8 cellular contexts compared by ENCODE assay signal in genomic region chr9:124011460-124012301, GRCh38. TPM values are rescaled to one million over a fixed set of nuclear protein-coding genes. Genes with fewer than 3 reads are reported as not detected.
DNase-seq lines count a peak whose midpoint lies in the region; ATAC-seq, FAIRE-seq and TF ChIP-seq lines count a peak whose summit lies in the region.

Gene LHX2 (plus strand): TSS chr9:124011768. CDS start chr9:124012349, 581 bp downstream.

- H3K36me3 ChIP-seq in RWPE2 (ENCODE audit: low read depth) (no peaks in the 10 kb centered on the region), endothelial cell of umbilical vein (ENCODE audit: control insufficient read depth in 2 of 2, extremely low read depth in 1 of 2, insufficient read depth in 2 of 2, low read length in 2 of 2) (no peaks in the 10 kb centered on the region), muscle layer of duodenum (ENCODE audit: control insufficient read depth in 1 of 2, insufficient read depth in 2 of 2, low read length in 2 of 2) (no peaks in the 10 kb centered on the region)

- peaks cover 83% of the 10 kb centered on the region for H3K27me3 Mint-ChIP-seq in activated CD8-positive, alpha-beta memory T cell treated with anti-CD3 and anti-CD28 coated beads, Interleukin-2, amount 10 ng/mL, durations not matched to agents 7 days and 5 days
- peaks cover 88% of the 10 kb centered on the region for H3K27me3 Mint-ChIP-seq in type B pancreatic cell

- H3K27me3 ChIP-seq in RWPE2 (ENCODE audit: insufficient read depth, poor library complexity, severe bottlenecking) (peaks cover 97% of the 10 kb centered on the region), endothelial cell of umbilical vein (ENCODE audit: control insufficient read depth in 2 of 2, insufficient read depth in 2 of 2, low read length in 2 of 2) (peaks cover 91 to 97% of the 10 kb centered on the region in 2 experiments), muscle layer of duodenum (ENCODE audit: low read depth, low read length) (peaks cover 87% of the 10 kb centered on the region)

- no peaks in the 10 kb centered on the region for H3K9me3 Mint-ChIP-seq in activated CD8-positive, alpha-beta memory T cell treated with anti-CD3 and anti-CD28 coated beads, Interleukin-2, amount 10 ng/mL, durations not matched to agents 7 days and 5 days (ENCODE audit: low read depth)
- H3K9me3 Mint-ChIP-seq in type B pancreatic cell: no peaks in the 10 kb centered on the region

- dilution Hi-C loops in endothelial cell of umbilical vein (cut with MboI; ENCODE audit: extremely low pct_ligation_motif_present, low sequenced_read_pairs): no loop called here

- H3K9me3 ChIP-seq in RWPE2 (ENCODE audit: severe bottlenecking): no peaks in the 10 kb centered on the region
- no peaks in the 10 kb centered on the region for H3K9me3 ChIP-seq in endothelial cell of umbilical vein (replicated peaks; ENCODE audit: control insufficient read depth, insufficient read depth, low read length)
- no peaks in the 10 kb centered on the region for H3K9me3 ChIP-seq in muscle layer of duodenum (ENCODE audit: control insufficient read depth in 1 of 2, low read length in 2 of 2)

- H3K4me3 ChIP-seq in RWPE2 (ENCODE audit: severe bottlenecking): peak within 1 kb of the TSS; percentile 28
- peak within 1 kb of the TSS in 1 of 3 experiments; percentile 8 for H3K4me3 ChIP-seq in endothelial cell of umbilical vein (replicated peaks in 1 of 3; ENCODE audit: insufficient read depth in 1 of 3, low read depth in 1 of 3, low read length in 3 of 3)
- peak within 1 kb of the TSS; percentile 26 to 57 for H3K4me3 ChIP-seq in muscle layer of duodenum (ENCODE audit: low read depth in 1 of 2, low read length in 2 of 2)

- no peak for DNase-seq in activated CD8-positive, alpha-beta memory T cell treated with anti-CD3 and anti-CD28 coated beads, Interleukin-2, amount 10 ng/mL, durations not matched to agents 7 days and 5 days
- no peak for DNase-seq in activated CD8-positive, alpha-beta memory T cell treated with anti-CD3 and anti-CD28 coated beads for 24 hours
- peak; percentile 86 for DNase-seq in LHCN-M2 (ENCODE audit: low read depth)
- DNase-seq in RWPE2 (ENCODE audit: low spot score): no peak
- peak; percentile 46 for DNase-seq in endothelial cell of umbilical vein (ENCODE audit: low read depth, low spot score)
- DNase-seq in type B pancreatic cell (ENCODE audit: extremely low spot score, unreplicated experiment): peak; percentile 86
- DNase-seq in SKM-1 treated with dmso at 0.1 percent for 144 hours (lab: John Stamatoyannopoulos, UW; ENCODE audit: unreplicated experiment): no peak

- no peak for ATAC-seq in activated CD8-positive, alpha-beta memory T cell treated with anti-CD3 and anti-CD28 coated beads, Interleukin-2, amount 10 ng/mL, durations not matched to agents 7 days and 5 days
- ATAC-seq in RWPE2 (ENCODE audit: low read depth): peak; percentile 82

- H4K20me1 ChIP-seq in endothelial cell of umbilical vein (replicated peaks; ENCODE audit: control insufficient read depth, extremely low read depth, insufficient read depth, low read length): no peaks in the 10 kb centered on the region

- peak within 1 kb of the TSS; percentile 59 for H3K27ac Mint-ChIP-seq in activated CD8-positive, alpha-beta memory T cell treated with anti-CD3 and anti-CD28 coated beads, Interleukin-2, amount 10 ng/mL, durations not matched to agents 7 days and 5 days
- H3K27ac Mint-ChIP-seq in type B pancreatic cell: no peak within 1 kb of the TSS

- no peak within 1 kb of the TSS for H3K4me3 Mint-ChIP-seq in activated CD8-positive, alpha-beta memory T cell treated with anti-CD3 and anti-CD28 coated beads, Interleukin-2, amount 10 ng/mL, durations not matched to agents 7 days and 5 days
- H3K4me3 Mint-ChIP-seq in type B pancreatic cell: peak within 1 kb of the TSS; percentile 72

- no peaks in the 10 kb centered on the region for H3K9me1 ChIP-seq in endothelial cell of umbilical vein (replicated peaks; ENCODE audit: control insufficient read depth, extremely low read depth, insufficient read depth, low read length)

- BruUV-seq in endothelial cell of umbilical vein (replicated peaks; lab: Mats Ljungman, UMichigan): no TSS peak

- peaks cover 15% of the 10 kb centered on the region for H3K4me1 Mint-ChIP-seq in activated CD8-positive, alpha-beta memory T cell treated with anti-CD3 and anti-CD28 coated beads, Interleukin-2, amount 10 ng/mL, durations not matched to agents 7 days and 5 days
- H3K4me1 Mint-ChIP-seq in type B pancreatic cell (ENCODE audit: unreplicated experiment): peaks cover 21% of the 10 kb centered on the region

- H3K27ac ChIP-seq in RWPE2 (ENCODE audit: poor library complexity, severe bottlenecking) (no peak within 1 kb of the TSS), endothelial cell of umbilical vein (ENCODE audit: insufficient read depth, low read depth, low read length) (no peak within 1 kb of the TSS), muscle layer of duodenum (ENCODE audit: low read length) (no peak within 1 kb of the TSS)

- H3K4me1 ChIP-seq in RWPE2 (ENCODE audit: insufficient read depth, poor library complexity, severe bottlenecking) (no peaks in the 10 kb centered on the region), endothelial cell of umbilical vein (ENCODE audit: control insufficient read depth, extremely low read depth, insufficient read depth, low read length) (peaks cover 3% of the 10 kb centered on the region), muscle layer of duodenum (ENCODE audit: control insufficient read depth in 1 of 2, insufficient read depth in 2 of 2, low read length in 2 of 2) (peaks cover 0 to 63% of the 10 kb centered on the region in 2 donors)

- H2AFZ ChIP-seq in endothelial cell of umbilical vein (ENCODE audit: low read depth, low read length): no peak within 1 kb of the TSS

- no peaks in the 10 kb centered on the region for H3K79me2 ChIP-seq in endothelial cell of umbilical vein (ENCODE audit: control insufficient read depth, insufficient read depth, low read length)

- no peak within 1 kb of the TSS for H3K4me2 ChIP-seq in endothelial cell of umbilical vein (ENCODE audit: insufficient read depth, low read length)

- TF ChIP-seq CTCF in RWPE2 (IDR thresholded peaks at IDR 0.05; ENCODE audit: poor library complexity, severe bottlenecking): no peak
- TF ChIP-seq CTCF in endothelial cell of umbilical vein (IDR thresholded peaks at IDR 0.05; ENCODE audit: extremely low read depth in 1 of 2, insufficient read depth in 1 of 2, low read depth in 1 of 2, low read length in 2 of 2): peak in 1 of 2 donors; percentile 9
- TF ChIP-seq CTCF in type B pancreatic cell (conservative IDR thresholded peaks at IDR 0.05): peak; percentile 52

- peaks cover 8% of the 10 kb centered on the region for H3K36me3 Mint-ChIP-seq in activated CD8-positive, alpha-beta memory T cell treated with anti-CD3 and anti-CD28 coated beads, Interleukin-2, amount 10 ng/mL, durations not matched to agents 7 days and 5 days
- no peaks in the 10 kb centered on the region for H3K36me3 Mint-ChIP-seq in type B pancreatic cell

- intact Hi-C loops in endothelial cell of umbilical vein (cut with micrococcal nuclease): loop anchor here (1.0 to 5.0 kb wide), 3 partner anchors 8 to 467 kb away; partner anchors contain the start of gene DENND1A

- no peak within 1 kb of the TSS for H3K9ac ChIP-seq in endothelial cell of umbilical vein (replicated peaks; ENCODE audit: extremely low read depth, insufficient read depth, low read length)

- POLR2A ChIA-PET in endothelial cell of umbilical vein (lab: Charles Lee): no interaction called here

- peak; percentile 85 for FAIRE-seq in endothelial cell of umbilical vein (lab: Jason Lieb, UNC)

- TF ChIP-seq POLR2A in endothelial cell of umbilical vein (IDR thresholded peaks at IDR 0.05; ENCODE audit: low read depth, low read length): no peak

- CTCF ChIA-PET in activated CD8-positive, alpha-beta memory T cell treated with anti-CD3 and anti-CD28 coated beads, Interleukin-2, amount 10 ng/mL, durations not matched to agents 7 days and 5 days (lab: Charles Lee): interaction anchor here (1.0 kb wide), 2 partner anchors 29 kb away, joined by 3 to 4 read pairs; no protein-coding TSS in a partner anchor
- CTCF ChIA-PET in endothelial cell of umbilical vein (lab: Charles Lee): interaction anchor here (1.2 kb wide), 1 partner anchor 29 kb away, joined by 5 read pairs; no protein-coding TSS in a partner anchor

TF ChIP-seq in endothelial cell of umbilical vein, 7 proteins besides CTCF, POLR2A, EP300 and RAD21:
- no peak for TF ChIP-seq GATA2 (IDR thresholded peaks at IDR 0.05; ENCODE audit: insufficient read depth, insufficient read length, low read depth, low read length)
- TF ChIP-seq, protein P1, sequence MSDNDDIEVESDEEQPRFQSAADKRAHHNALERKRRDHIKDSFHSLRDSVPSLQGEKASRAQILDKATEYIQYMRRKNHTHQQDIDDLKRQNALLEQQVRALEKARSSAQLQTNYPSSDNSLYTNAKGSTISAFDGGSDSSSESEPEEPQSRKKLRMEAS (IDR thresholded peaks at IDR 0.05; ENCODE audit: insufficient read depth, insufficient read length): no peak
- TF ChIP-seq EZH2 (IDR thresholded peaks at IDR 0.05; ENCODE audit: borderline replicate concordance, low read depth, low read length, severe bottlenecking): no peak
- TF ChIP-seq FOS (IDR thresholded peaks at IDR 0.05; ENCODE audit: borderline replicate concordance, insufficient read depth, low read length): no peak
TF ChIP-seq in endothelial cell of umbilical vein: peak in this region for 0.

RNA-seq across cellular contexts. Expression of gene LHX2, which starts in this region (rescaled TPM):
- total RNA-seq in activated CD8-positive, alpha-beta memory T cell treated with anti-CD3 and anti-CD28 coated beads, Interleukin-2, amount 10 ng/mL, durations not matched to agents 7 days and 5 days: not detected
- total RNA-seq in LHCN-M2 (2014; rRNA removed): 2.4 and 3.4 TPM in 2 replicates
- polyA plus RNA-seq in LHCN-M2 (2012): 2.6 TPM
- not detected in 2 replicates for total RNA-seq in endothelial cell of umbilical vein
- polyA plus RNA-seq in endothelial cell of umbilical vein: 0.03 TPM in 1 of 2 replicates, not detected in the other
- polyA plus RNA-seq in endothelial cell of umbilical vein (2011; cell fraction: cytosol; rRNA removed): 0.07 TPM in 1 of 2 replicates, not detected in the other
- polyA plus RNA-seq in endothelial cell of umbilical vein (2011; cell fraction: nucleus; rRNA removed): not detected in 2 replicates
- not detected in 2 replicates for polyA plus RNA-seq in endothelial cell of umbilical vein (2012)
- not detected in 2 replicates for polyA minus RNA-seq in endothelial cell of umbilical vein
- 16.5 TPM for polyA minus RNA-seq in endothelial cell of umbilical vein (2011; cell fraction: cytosol; rRNA and poly(A)+ RNA removed)
- polyA minus RNA-seq in endothelial cell of umbilical vein (2011; cell fraction: nucleus; rRNA and poly(A)+ RNA removed): not detected in 2 replicates
- 1.2 TPM in 1 of 2 replicates, not detected in the other for total RNA-seq in type B pancreatic cell (ENCODE audit: low replicate concordance)

Comparison
In these comparisons a context has a peak if more than half of its experiments do, and no peak if none do; other contexts are left out.
1. DNase-seq: peak in LHCN-M2 (single experiment), endothelial cell of umbilical vein (single experiment) and type B pancreatic cell (single experiment); none in activated CD8-positive, alpha-beta memory T cell treated with anti-CD3 and anti-CD28 coated beads, Interleukin-2, amount 10 ng/mL, durations not matched to agents 7 days and 5 days (single experiment), activated CD8-positive, alpha-beta memory T cell treated with anti-CD3 and anti-CD28 coated beads for 24 hours (single experiment), RWPE2 (single experiment) and SKM-1 treated with dmso at 0.1 percent for 144 hours (single experiment).